8 cellular contexts compared by ENCODE assay signal in the genomic region with DNA sequence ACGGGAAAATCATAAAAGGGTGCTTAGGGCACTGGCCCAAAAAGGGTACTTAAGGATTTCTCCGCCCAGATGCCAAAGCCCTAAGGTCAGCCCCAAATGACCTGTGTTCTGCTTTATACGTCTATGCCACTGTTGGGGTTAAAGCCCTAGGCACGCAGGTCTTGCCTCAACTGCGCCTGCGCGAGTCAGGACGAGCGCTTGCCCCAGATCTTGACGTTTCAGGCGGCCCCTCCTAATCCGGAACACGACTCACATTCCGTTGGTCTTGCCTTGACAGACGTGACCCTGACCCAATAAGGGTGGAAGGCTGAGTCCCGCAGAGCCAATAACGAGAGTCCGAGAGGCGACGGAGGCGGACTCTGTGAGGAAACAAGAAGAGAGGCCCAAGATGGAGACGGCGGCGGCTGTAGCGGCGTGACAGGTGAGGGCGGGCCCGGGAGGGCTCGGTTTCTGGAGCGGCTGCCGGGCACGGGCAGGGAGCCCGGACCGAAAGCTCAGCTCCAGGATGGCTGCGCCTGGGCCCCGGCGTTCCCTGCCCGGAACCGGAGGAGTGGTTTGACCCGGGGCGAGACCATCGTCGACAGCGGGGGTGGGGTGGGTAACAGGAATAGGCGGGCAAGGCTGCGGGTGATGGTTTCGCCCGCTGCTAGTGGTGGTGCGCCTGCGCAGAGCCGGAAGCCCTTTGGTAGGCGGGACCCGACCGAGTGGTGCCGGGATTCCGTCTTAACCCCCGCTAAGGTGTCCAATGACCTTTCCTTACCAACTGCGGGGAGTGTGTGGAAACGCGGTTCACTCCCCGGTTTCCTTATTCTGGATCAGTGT. TPM values are rescaled to one million over a fixed set of nuclear protein-coding genes. Genes with fewer than 3 reads are reported as not detected.
A peak's percentile ranks its signal among the peaks of the same experiment; 100 is the strongest.
DNase-seq lines count a peak whose midpoint lies in the region; ATAC-seq and TF ChIP-seq lines count a peak whose summit lies in the region.

A gene (plus strand): TSS at position 375 of the 822 bp plus-strand sequence. CDS start 1,763 bp downstream, outside the sequence.

- peak within 1 kb of the TSS; percentile 93 for H3K27ac Mint-ChIP-seq in activated T-cell treated with anti-CD3 and anti-CD28 coated beads, Interleukin-2, amount 50 U/mL, for 24 hours

- H3K9ac ChIP-seq in mucosa of rectum (ENCODE audit: low read depth in 1 of 2, low read length in 2 of 2): peak within 1 kb of the TSS; percentile 64 to 74

- peaks cover 48% of the 10 kb centered on the region for H3K4me1 Mint-ChIP-seq in activated T-cell treated with anti-CD3 and anti-CD28 coated beads, Interleukin-2, amount 50 U/mL, for 24 hours (ENCODE audit: low read depth)

- H3K27ac ChIP-seq in mucosa of rectum (ENCODE audit: low read depth in 2 of 2, low read length in 2 of 2): peak within 1 kb of the TSS; percentile 94 to 95

- peaks cover 20% of the 10 kb centered on the region for H3K27me3 Mint-ChIP-seq in activated T-cell treated with anti-CD3 and anti-CD28 coated beads, Interleukin-2, amount 50 U/mL, for 24 hours

- in situ Hi-C loops in KBM-7 (cut with MboI; ENCODE audit: low pct_unique_long_range_greater_than_20kb, low sequenced_read_pairs): loop anchor here (10.0 kb wide), 1 partner anchor 84 kb away; no protein-coding TSS in a partner anchor

- peaks cover 37% of the 10 kb centered on the region for H3K36me3 Mint-ChIP-seq in activated T-cell treated with anti-CD3 and anti-CD28 coated beads, Interleukin-2, amount 50 U/mL, for 24 hours (ENCODE audit: low read depth)

- DNase-seq in DMS153 treated with DMSO at 0.1 percent for 48 hours (lab: John Stamatoyannopoulos, UW; ENCODE audit: unreplicated experiment) (peak; percentile 54), KBM-7 (peak; percentile 99), epithelial cell of proximal tubule (ENCODE audit: low read depth) (peak; percentile 87)
- peak; percentile 92 for DNase-seq in activated T-cell treated with anti-CD3 and anti-CD28 coated beads, Interleukin-2, amount 50 U/mL, for 24 hours
- DNase-seq in stimulated activated CD8-positive, alpha-beta memory T cell treated with anti-CD3 and anti-CD28 coated beads, Interleukin-4, amount 100 ng/mL, for 48 hours: peak; percentile 93

- no peak for TF ChIP-seq CTCF in epithelial cell of proximal tubule (conservative IDR thresholded peaks at IDR 0.05; ENCODE audit: low read depth, low read length)

- H3K36me3 ChIP-seq in mucosa of rectum (ENCODE audit: control insufficient read depth in 2 of 2, insufficient read depth in 2 of 2, low read length in 2 of 2): peaks cover 18 to 23% of the 10 kb centered on the region in 2 donors

- H3K27me3 ChIP-seq in mucosa of rectum (ENCODE audit: control insufficient read depth in 2 of 2, insufficient read depth in 2 of 2, low read length in 2 of 2): no peaks in the 10 kb centered on the region

- peaks cover 7 to 17% of the 10 kb centered on the region in 2 donors for H3K4me1 ChIP-seq in mucosa of rectum (ENCODE audit: control insufficient read depth in 2 of 2, insufficient read depth in 2 of 2, low read length in 2 of 2)

- H3K4me3 ChIP-seq in epithelial cell of proximal tubule (ENCODE audit: low read depth, low read length) (peak within 1 kb of the TSS; percentile 63), mucosa of rectum (ENCODE audit: low read length in 2 of 2) (peak within 1 kb of the TSS; percentile 72 to 87)

- H3K9me3 ChIP-seq in mucosa of rectum (ENCODE audit: control insufficient read depth in 2 of 2, low read length in 2 of 2): no peaks in the 10 kb centered on the region

- H3K4me3 Mint-ChIP-seq in activated T-cell treated with anti-CD3 and anti-CD28 coated beads, Interleukin-2, amount 50 U/mL, for 24 hours: peak within 1 kb of the TSS; percentile 87

- peak; percentile 85 for ATAC-seq in GM21717 (IDR thresholded peaks at IDR 0.05; ENCODE audit: unreplicated experiment)

- H3K9me3 Mint-ChIP-seq in activated T-cell treated with anti-CD3 and anti-CD28 coated beads, Interleukin-2, amount 50 U/mL, for 24 hours: no peaks in the 10 kb centered on the region

TF ChIP-seq in PFSK-1, 5 proteins besides CTCF, POLR2A, EP300 and RAD21:
- TF ChIP-seq POLR2AphosphoS5 (IDR thresholded peaks at IDR 0.05; ENCODE audit: low read depth, low read length): peak; percentile 82
- TF ChIP-seq, protein P1, sequence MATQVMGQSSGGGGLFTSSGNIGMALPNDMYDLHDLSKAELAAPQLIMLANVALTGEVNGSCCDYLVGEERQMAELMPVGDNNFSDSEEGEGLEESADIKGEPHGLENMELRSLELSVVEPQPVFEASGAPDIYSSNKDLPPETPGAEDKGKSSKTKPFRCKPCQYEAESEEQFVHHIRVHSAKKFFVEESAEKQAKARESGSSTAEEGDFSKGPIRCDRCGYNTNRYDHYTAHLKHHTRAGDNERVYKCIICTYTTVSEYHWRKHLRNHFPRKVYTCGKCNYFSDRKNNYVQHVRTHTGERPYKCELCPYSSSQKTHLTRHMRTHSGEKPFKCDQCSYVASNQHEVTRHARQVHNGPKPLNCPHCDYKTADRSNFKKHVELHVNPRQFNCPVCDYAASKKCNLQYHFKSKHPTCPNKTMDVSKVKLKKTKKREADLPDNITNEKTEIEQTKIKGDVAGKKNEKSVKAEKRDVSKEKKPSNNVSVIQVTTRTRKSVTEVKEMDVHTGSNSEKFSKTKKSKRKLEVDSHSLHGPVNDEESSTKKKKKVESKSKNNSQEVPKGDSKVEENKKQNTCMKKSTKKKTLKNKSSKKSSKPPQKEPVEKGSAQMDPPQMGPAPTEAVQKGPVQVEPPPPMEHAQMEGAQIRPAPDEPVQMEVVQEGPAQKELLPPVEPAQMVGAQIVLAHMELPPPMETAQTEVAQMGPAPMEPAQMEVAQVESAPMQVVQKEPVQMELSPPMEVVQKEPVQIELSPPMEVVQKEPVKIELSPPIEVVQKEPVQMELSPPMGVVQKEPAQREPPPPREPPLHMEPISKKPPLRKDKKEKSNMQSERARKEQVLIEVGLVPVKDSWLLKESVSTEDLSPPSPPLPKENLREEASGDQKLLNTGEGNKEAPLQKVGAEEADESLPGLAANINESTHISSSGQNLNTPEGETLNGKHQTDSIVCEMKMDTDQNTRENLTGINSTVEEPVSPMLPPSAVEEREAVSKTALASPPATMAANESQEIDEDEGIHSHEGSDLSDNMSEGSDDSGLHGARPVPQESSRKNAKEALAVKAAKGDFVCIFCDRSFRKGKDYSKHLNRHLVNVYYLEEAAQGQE (IDR thresholded peaks at IDR 0.05; ENCODE audit: insufficient read depth in 1 of 2, low read depth in 2 of 2, low read length in 2 of 2): no peak
- peak; percentile 66; the same call in 1 of the 2 replicates for TF ChIP-seq TAF1 (IDR thresholded peaks at IDR 0.05; ENCODE audit: borderline replicate concordance, insufficient read depth, low read length)

RNA-seq across cellular contexts. Expression of the gene that starts here (rescaled TPM):
- polyA plus RNA-seq in PFSK-1 (2012; ENCODE audit: insufficient read length, low read depth): 74.2 TPM
- 31.5 and 43.7 TPM in 2 replicates for total RNA-seq in epithelial cell of proximal tubule

Comparison
In these comparisons a context has a peak if more than half of its experiments do, and no peak if none do; other contexts are left out.
1. Peak in every context shown above with its lines: DNase-seq, ATAC-seq, H3K4me3 ChIP-seq and H3K27ac ChIP-seq.